ENCODE assay signal across 33 cellular contexts in genomic region chr18:61774846-61775245, GRCh38.
DNase-seq lines count a peak whose midpoint lies in the region; ATAC-seq, FAIRE-seq and TF ChIP-seq lines count a peak whose summit lies in the region.
"Had no signal": no experiment of that assay in that cellular context is flagged by ENCODE, and none has a peak within 500 bp of the region (broad histone marks: within the 10 kb centered on the region; RNA-seq: fewer than 3 reads in every experiment).

No MANE protein-coding gene starts in this region.

- POLR2A ChIA-PET in HepG2 (lab: Yijun Ruan, JAX) (no interaction called here), A549 (lab: Yijun Ruan, JAX) (no interaction called here), IMR-90 (lab: Charles Lee; ENCODE audit: unreplicated experiment) (no interaction called here), K562 (lab: Yijun Ruan, JAX) (no interaction called here)

- no peak for TF ChIP-seq RAD21 in HepG2 (CRISPR knock-in tag; IDR thresholded peaks at IDR 0.05)
- no peak for TF ChIP-seq RAD21 in A549 (conservative IDR thresholded peaks at IDR 0.05 in 1 of 2, IDR thresholded peaks at IDR 0.05 in 1 of 2)
- TF ChIP-seq RAD21 in IMR-90 (IDR thresholded peaks at IDR 0.05; ENCODE audit: low read length), result no peak
- TF ChIP-seq RAD21 in K562 (CRISPR knock-in tag; conservative IDR thresholded peaks at IDR 0.05 in 1 of 2, IDR thresholded peaks at IDR 0.05 in 1 of 2), result no peak

- ATAC-seq in HepG2, result no peak
- ATAC-seq in right lobe of liver, result no peak
- no peak for ATAC-seq in A549
- no peak for ATAC-seq in IMR-90 (ENCODE audit: low read depth)
- ATAC-seq in K562, result no peak
- no peak for ATAC-seq in HG03108 (IDR thresholded peaks at IDR 0.05; ENCODE audit: unreplicated experiment)
- ATAC-seq: CD8-positive, alpha-beta T cell had no signal

- H3K4me1 ChIP-seq in HepG2 (ENCODE audit: insufficient read depth, low read length), result no peaks in the 10 kb centered on the region
- H3K4me1 ChIP-seq in right lobe of liver, result peaks cover 0 to 10% (median 3%) of the 10 kb centered on the region in 4 donors
- H3K4me1 ChIP-seq in A549, result no peaks in the 10 kb centered on the region
- H3K4me1 ChIP-seq in IMR-90 (ENCODE audit: control insufficient read depth, insufficient read depth, low read length), result no peaks in the 10 kb centered on the region
- H3K4me1 ChIP-seq in K562 (replicated peaks in 1 of 2; ENCODE audit: control insufficient read depth in 2 of 2, insufficient read depth in 2 of 2, low read length in 2 of 2), result no peaks in the 10 kb centered on the region
- H3K4me1 ChIP-seq: BE2C; BLaER1; BLaER1 treated with 17β-estradiol and CSF1 and Interleukin-3, amounts not matched to agents 10 nM and 100 nM; Caco-2 had no signal

- intact Hi-C loops in HepG2 (cut with micrococcal nuclease; ENCODE audit: unreplicated experiment), result no loop called here
- intact Hi-C loops in right lobe of liver (cut with DNase I), result no loop called here
- intact Hi-C loops in IMR-90 (cut with micrococcal nuclease), result no loop called here
- intact Hi-C loops in K562 (cut with micrococcal nuclease), result no loop called here

- no peak overlapping the region for H2AFZ ChIP-seq in HepG2 (ENCODE audit: low read length)
- no peak overlapping the region for H2AFZ ChIP-seq in IMR-90 (replicated peaks; ENCODE audit: low read length, poor library complexity)
- no peak overlapping the region for H2AFZ ChIP-seq in K562 (ENCODE audit: low read depth, low read length)

- no peaks in the 10 kb centered on the region for H3K36me3 ChIP-seq in HepG2 (replicated peaks in 1 of 2; ENCODE audit: control insufficient read depth in 1 of 2, insufficient read depth in 2 of 2, low read length in 2 of 2)
- no peaks in the 10 kb centered on the region for H3K36me3 ChIP-seq in right lobe of liver
- H3K36me3 ChIP-seq in IMR-90 (ENCODE audit: control insufficient read depth, insufficient read depth, low read length), result no peaks in the 10 kb centered on the region
- H3K36me3 ChIP-seq in K562 (ENCODE audit: control insufficient read depth, insufficient read depth, low read length), result no peaks in the 10 kb centered on the region
- H3K36me3 ChIP-seq: BE2C; BLaER1; BLaER1 treated with 17β-estradiol and CSF1 and Interleukin-3, amounts not matched to agents 10 nM and 100 nM had no signal

- TF ChIP-seq CTCF in HepG2 (CRISPR knock-in tag; IDR thresholded peaks at IDR 0.05), result no peak
- TF ChIP-seq CTCF in right lobe of liver (IDR thresholded peaks at IDR 0.05), result no peak
- TF ChIP-seq CTCF in A549 (IDR thresholded peaks at IDR 0.05), result no peak
- TF ChIP-seq CTCF in IMR-90 (conservative IDR thresholded peaks at IDR 0.05; ENCODE audit: low read depth, low read length), result no peak
- no peak for TF ChIP-seq CTCF in K562 (IDR thresholded peaks at IDR 0.05 in 2 of 3, conservative IDR thresholded peaks at IDR 0.05 in 1 of 3; ENCODE audit: insufficient read depth in 2 of 3, low read depth in 1 of 3, low read length in 3 of 3)

- H4K20me1 ChIP-seq in HepG2 (ENCODE audit: insufficient read depth, low read length) (no peaks in the 10 kb centered on the region), IMR-90 (ENCODE audit: insufficient read depth, low read length) (no peaks in the 10 kb centered on the region), K562 (replicated peaks; ENCODE audit: control insufficient read depth, insufficient read depth, low read length) (no peaks in the 10 kb centered on the region)
- H4K20me1 ChIP-seq: BLaER1; BLaER1 treated with 17β-estradiol and CSF1 and Interleukin-3, amounts not matched to agents 10 nM and 100 nM had no signal

- TF ChIP-seq EP300 in HepG2 (IDR thresholded peaks at IDR 0.05; ENCODE audit: low read depth in 2 of 2, low read length in 2 of 2), result no peak
- TF ChIP-seq EP300 in HepG2 (CRISPR knock-in tag; IDR thresholded peaks at IDR 0.05; ENCODE audit: borderline replicate concordance), result no peak
- no peak for TF ChIP-seq EP300 in A549 (IDR thresholded peaks at IDR 0.05)
- TF ChIP-seq EP300 in K562 (IDR thresholded peaks at IDR 0.05; ENCODE audit: low read length), result no peak

- no peak for FAIRE-seq in HepG2 (lab: Jason Lieb, UNC)
- FAIRE-seq in A549 (lab: Jason Lieb, UNC), result no peak
- FAIRE-seq in K562 (lab: Jason Lieb, UNC), result no peak
- FAIRE-seq: A204.1 had no signal

- no peak overlapping the region for H3K4ac ChIP-seq in IMR-90 (ENCODE audit: low read depth, low read length)

- H4K91ac ChIP-seq in IMR-90 (ENCODE audit: insufficient read depth, low read depth, low read length), result no peak overlapping the region

- no peak overlapping the region for H3K27ac ChIP-seq in HepG2 (ENCODE audit: extremely low read length, insufficient read depth, low read length)
- H3K27ac ChIP-seq in right lobe of liver, result no peak overlapping the region
- H3K27ac ChIP-seq in A549, result no peak overlapping the region
- H3K27ac ChIP-seq in IMR-90 (ENCODE audit: insufficient read depth, low read length), result no peak overlapping the region
- no peak overlapping the region for H3K27ac ChIP-seq in K562 (ENCODE audit: extremely low read depth, low read depth, low read length)
- H3K27ac ChIP-seq: 22Rv1; BLaER1; BLaER1 treated with 17β-estradiol and CSF1 and Interleukin-3, amounts not matched to agents 10 nM and 100 nM; C4-2B had no signal

- H3K9ac ChIP-seq in HepG2 (ENCODE audit: insufficient read depth, low read depth, low read length) (no peak overlapping the region), IMR-90 (ENCODE audit: low read depth, low read length) (no peak overlapping the region), K562 (ENCODE audit: insufficient read depth in 1 of 2, low read depth in 2 of 2, low read length in 2 of 2) (no peak overlapping the region)
- H3K9ac ChIP-seq: BLaER1; BLaER1 treated with 17β-estradiol and CSF1 and Interleukin-3, amounts not matched to agents 10 nM and 100 nM had no signal

- in situ Hi-C loops in HepG2 (cut with HindIII; ENCODE audit: extremely low pct_ligation_motif_present, low pct_unique_long_range_greater_than_20kb), result no loop called here
- in situ Hi-C loops in IMR-90 (cut with MboI; ENCODE audit: low sequenced_read_pairs), result no loop called here
- in situ Hi-C loops in K562 (cut with MboI), result no loop called here

- H3K79me2 ChIP-seq in HepG2 (ENCODE audit: insufficient read depth, low read length) (no peaks in the 10 kb centered on the region), K562 (ENCODE audit: control insufficient read depth, insufficient read depth, low read length) (no peaks in the 10 kb centered on the region)

- DNase-seq in HepG2 (ENCODE audit: low spot score) (no peak), right lobe of liver (no peak), A549 (ENCODE audit: low read depth in 1 of 2, low spot score in 1 of 2) (no peak), IMR-90 (no peak), K562 (ENCODE audit: extremely low read depth in 1 of 4, low spot score in 3 of 4) (no peak), NCI-H2196 (lab: John Stamatoyannopoulos, UW; ENCODE audit: unreplicated experiment) (no peak), COLO829 (ENCODE audit: low spot score) (no peak)
- DNase-seq: 8988T; ACHN; AML-193; BE2C; C1 segment of cervical spinal cord; Caco-2; Calu3; CD4-positive, alpha-beta memory T cell; CD4-positive, alpha-beta T cell; CD4-positive, CD25-positive, alpha-beta regulatory T cell; CD8-positive, alpha-beta memory T cell; CD8-positive, alpha-beta T cell; COR-L47; DMS 273 treated with DMSO at 0.1 percent for 48 hours; DMS153; DMS53; DMS79; DMS79 treated with DMSO at 0.1 percent for 48 hours; DND-41; EL had no signal

- no peak overlapping the region for H2BK5ac ChIP-seq in IMR-90 (ENCODE audit: low read depth, low read length, poor library complexity, severe bottlenecking)

- H2BK120ac ChIP-seq in IMR-90 (ENCODE audit: low read depth, low read length), result no peak overlapping the region

- CTCF ChIA-PET in HepG2 (lab: Yijun Ruan, JAX; ENCODE audit: low intra/inter-chr PET ratio, low total read pairs), result no interaction called here
- CTCF ChIA-PET in A549 (lab: Yijun Ruan, JAX), result no interaction called here
- CTCF ChIA-PET in IMR-90 (lab: Yijun Ruan, JAX), result no interaction called here
- CTCF ChIA-PET in K562 (lab: Yijun Ruan, JAX; ENCODE audit: low intra/inter-chr PET ratio), result no interaction called here

- H3K4me2 ChIP-seq in HepG2 (ENCODE audit: low read depth, low read length) (no peak overlapping the region), A549 (no peak overlapping the region), IMR-90 (ENCODE audit: low read depth, low read length) (no peak overlapping the region), K562 (ENCODE audit: insufficient read depth, low read length) (no peak overlapping the region)
- H3K4me2 ChIP-seq: BLaER1; BLaER1 treated with 17β-estradiol and CSF1 and Interleukin-3, amounts not matched to agents 10 nM and 100 nM had no signal

- no TSS peak for BruUV-seq in HepG2 (replicated peaks; lab: Mats Ljungman, UMichigan)
- BruUV-seq in IMR-90 (replicated peaks; lab: Mats Ljungman, UMichigan), result no TSS peak
- BruUV-seq in K562 (replicated peaks; lab: Mats Ljungman, UMichigan), result no TSS peak

- no peaks in the 10 kb centered on the region for H3K27me3 ChIP-seq in HepG2 (ENCODE audit: control insufficient read depth in 1 of 2, insufficient read depth in 2 of 2, low read length in 2 of 2)
- no peaks in the 10 kb centered on the region for H3K27me3 ChIP-seq in right lobe of liver
- no peaks in the 10 kb centered on the region for H3K27me3 ChIP-seq in IMR-90 (ENCODE audit: control insufficient read depth, insufficient read depth, low read length)
- H3K27me3 ChIP-seq in K562 (ENCODE audit: control insufficient read depth in 2 of 2, insufficient read depth in 2 of 2, low read length in 2 of 2), result no peaks in the 10 kb centered on the region
- H3K27me3 ChIP-seq: BE2C; BLaER1; BLaER1 treated with 17β-estradiol and CSF1 and Interleukin-3, amounts not matched to agents 10 nM and 100 nM had no signal

- TF ChIP-seq POLR2A in HepG2 (IDR thresholded peaks at IDR 0.05; ENCODE audit: insufficient read depth in 1 of 2, low read depth in 2 of 2, low read length in 2 of 2) (no peak), right lobe of liver (IDR thresholded peaks at IDR 0.05) (no peak), A549 (IDR thresholded peaks at IDR 0.05; ENCODE audit: low read length) (no peak), IMR-90 (IDR thresholded peaks at IDR 0.05; ENCODE audit: low read depth, low read length) (no peak), K562 (conservative IDR thresholded peaks at IDR 0.05) (no peak)

- H3K18ac ChIP-seq in IMR-90 (ENCODE audit: low read depth, low read length), result no peak overlapping the region

- H4K8ac ChIP-seq in IMR-90 (ENCODE audit: low read depth in 2 of 2, low read length in 2 of 2), result no peak overlapping the region

- H4K5ac ChIP-seq in IMR-90 (ENCODE audit: low read depth, low read length), result no peak overlapping the region

- no peak overlapping the region for H3K56ac ChIP-seq in IMR-90 (ENCODE audit: extremely low read depth, insufficient read depth, low read length)

- H2BK15ac ChIP-seq in IMR-90 (ENCODE audit: low read depth, low read length), result no peak overlapping the region

- no peaks in the 10 kb centered on the region for H3K9me3 ChIP-seq in HepG2 (ENCODE audit: low read length)
- no peaks in the 10 kb centered on the region for H3K9me3 ChIP-seq in right lobe of liver
- H3K9me3 ChIP-seq in A549, result no peaks in the 10 kb centered on the region
- peaks cover 14% of the 10 kb centered on the region for H3K9me3 ChIP-seq in IMR-90 (ENCODE audit: control insufficient read depth, insufficient read depth, low read length)
- no peaks in the 10 kb centered on the region for H3K9me3 ChIP-seq in K562 (replicated peaks; ENCODE audit: control insufficient read depth, insufficient read depth, low read depth, low read length)
- H3K9me3 ChIP-seq: BE2C, Caco-2 had no signal

- dilution Hi-C loops in IMR-90 (cut with HindIII; ENCODE audit: low sequenced_read_pairs, unreplicated experiment), result no loop called here

- no peaks in the 10 kb centered on the region for H3K79me1 ChIP-seq in IMR-90 (ENCODE audit: low read depth in 1 of 2, low read length in 2 of 2)

- no peak overlapping the region for H2BK20ac ChIP-seq in IMR-90 (ENCODE audit: low read depth, low read length)

- H2AK5ac ChIP-seq in IMR-90 (ENCODE audit: low read depth, low read length), result no peak overlapping the region

- H3K9me1 ChIP-seq in IMR-90 (ENCODE audit: insufficient read depth, low read length), result peaks cover 3% of the 10 kb centered on the region; the same call in 1 of the 2 replicates
- H3K9me1 ChIP-seq in K562 (ENCODE audit: control insufficient read depth, insufficient read depth, low read length), result no peaks in the 10 kb centered on the region

- no peak overlapping the region for H3K4me3 ChIP-seq in HepG2 (replicated peaks in 1 of 3; ENCODE audit: insufficient read depth in 1 of 3, low read depth in 2 of 3, low read length in 3 of 3)
- no peak overlapping the region for H3K4me3 ChIP-seq in right lobe of liver
- H3K4me3 ChIP-seq in A549, result no peak overlapping the region
- H3K4me3 ChIP-seq in IMR-90 (ENCODE audit: insufficient read depth, low read depth, low read length), result no peak overlapping the region
- no peak overlapping the region for H3K4me3 ChIP-seq in K562
- H3K4me3 ChIP-seq: BLaER1; BLaER1 treated with 17β-estradiol and CSF1 and Interleukin-3, amounts not matched to agents 10 nM and 100 nM had no signal

- H3K23ac ChIP-seq in IMR-90 (ENCODE audit: low read depth, low read length), result no peak overlapping the region

- no peak overlapping the region for H2AK9ac ChIP-seq in IMR-90 (replicated peaks; ENCODE audit: low read depth, low read length, poor library complexity)

- no peak overlapping the region for H3K14ac ChIP-seq in IMR-90 (replicated peaks; ENCODE audit: low read depth, low read length)

Comparison
In these comparisons a context has a peak if more than half of its experiments do, and no peak if none do; other contexts are left out.
1. Of the 241 proteins assayed by ChIP-seq in both HepG2 and K562: peak only in HepG2: none; only in K562: none; in both: MAFF and MAFK; in neither: 239.